Comparison of ENCODE assay signal across 8 cellular contexts in genomic region chr12:120583478-120584030, GRCh38. TPM values are rescaled to one million over a fixed set of nuclear protein-coding genes. Genes with fewer than 3 reads are reported as not detected.
DNase-seq lines count a peak whose midpoint lies in the region; ATAC-seq and TF ChIP-seq lines count a peak whose summit lies in the region.

No MANE protein-coding gene starts in this region.

- H3K4me3 ChIP-seq in MM.1S (ENCODE audit: low read length) (peak overlapping the region; percentile 20; the same call in 1 of the 2 replicates), trophoblast cell (ENCODE audit: low read depth, low read length) (no peak overlapping the region), tibial artery (peak overlapping the region in 1 of 2 donors; percentile 55)

- no peak overlapping the region for H4K8ac ChIP-seq in trophoblast cell (ENCODE audit: low read depth, low read length)

- no peak overlapping the region for H2BK5ac ChIP-seq in trophoblast cell (ENCODE audit: low read depth, low read length, poor library complexity)

- H3K4me2 ChIP-seq in MM.1S (ENCODE audit: low read depth, low read length) = peak overlapping the region; percentile 59
- peak overlapping the region; percentile 38 for H3K4me2 ChIP-seq in trophoblast cell (ENCODE audit: low read length)

- H4K12ac ChIP-seq in trophoblast cell (ENCODE audit: low read depth, low read length) = no peak overlapping the region

- DNase-seq in Daoy (ENCODE audit: low read depth) (peak; percentile 78), MM.1S (peak; percentile 53), SK-N-DZ (ENCODE audit: low spot score) (peak; percentile 61), glomerular visceral epithelial cell (ENCODE audit: extremely low spot score) (peak; percentile 70), trophoblast cell (peak; percentile 47 to 84), tibial artery (peak; percentile 56 to 73)
- peak; percentile 88 for DNase-seq in activated naive CD4-positive, alpha-beta T cell treated with Interleukin-2 at 50 U/mL for 16 hours

- H3K4ac ChIP-seq in trophoblast cell (ENCODE audit: low read depth, low read length) = no peak overlapping the region

- H4K20me1 ChIP-seq in MM.1S (ENCODE audit: insufficient read depth, low read length) = no peaks in the 10 kb centered on the region

- peaks cover 11% of the 10 kb centered on the region; the same call in 1 of the 2 replicates for H3F3A ChIP-seq in MM.1S (ENCODE audit: insufficient read depth, low read length)

- H3K9me2 ChIP-seq in MM.1S (replicated peaks; ENCODE audit: insufficient read depth, low read length) = no peaks in the 10 kb centered on the region

- no peak for ATAC-seq in GM19467 (IDR thresholded peaks at IDR 0.05; ENCODE audit: unreplicated experiment)

- peak overlapping the region; percentile 51 for H2AFZ ChIP-seq in MM.1S (ENCODE audit: low read length)
- H2AFZ ChIP-seq in trophoblast cell (ENCODE audit: insufficient read depth, low read length, poor library complexity) = no peak overlapping the region

- no peaks in the 10 kb centered on the region for H3K36me3 ChIP-seq in MM.1S (replicated peaks; ENCODE audit: insufficient read depth, low read length)
- H3K36me3 ChIP-seq in trophoblast cell (ENCODE audit: control insufficient read depth in 1 of 2, insufficient read depth in 2 of 2, low read length in 2 of 2) = peaks cover 7 to 12% of the 10 kb centered on the region in 2 experiments
- H3K36me3 ChIP-seq in tibial artery = peaks cover under 1 to 15% (median 13%) of the 10 kb centered on the region in 3 donors

- H4K91ac ChIP-seq in trophoblast cell (ENCODE audit: low read depth, low read length) = no peak overlapping the region

- H3K79me1 ChIP-seq in trophoblast cell (ENCODE audit: low read length) = peaks cover 2% of the 10 kb centered on the region

- H2BK120ac ChIP-seq in trophoblast cell (ENCODE audit: insufficient read depth, low read length, poor library complexity) = no peak overlapping the region

- no peak overlapping the region for H3K18ac ChIP-seq in trophoblast cell (ENCODE audit: low read length)

- H3K79me2 ChIP-seq in MM.1S (ENCODE audit: low read length) (no peaks in the 10 kb centered on the region), trophoblast cell (ENCODE audit: control insufficient read depth, insufficient read depth, low read length, poor library complexity) (no peaks in the 10 kb centered on the region)

- 0 out of 2 replicates have a peak, but pooled peaks cover 6% of the 10 kb centered on the region for H3K4me1 ChIP-seq in MM.1S (ENCODE audit: low read length)
- H3K4me1 ChIP-seq in trophoblast cell (ENCODE audit: control insufficient read depth in 1 of 2, insufficient read depth in 2 of 2, low read length in 2 of 2) = peaks cover 2 to 6% of the 10 kb centered on the region in 2 experiments
- H3K4me1 ChIP-seq in tibial artery = peaks cover 0 to 36% (median 22%) of the 10 kb centered on the region in 4 donors

- H3K23ac ChIP-seq in trophoblast cell (ENCODE audit: low read length) = no peak overlapping the region

- H2BK12ac ChIP-seq in trophoblast cell (ENCODE audit: low read length) = no peak overlapping the region

- intact Hi-C loops in tibial artery (cut with DNase I; ENCODE audit: low total_unique reads) = loop anchor here (5.0 to 10.0 kb wide), 5 partner anchors 64 to 521 kb away; partner anchors contain the start of gene UNC119B

- H3K27ac ChIP-seq in MM.1S (ENCODE audit: low read length) (no peak overlapping the region), trophoblast cell (ENCODE audit: low read depth, low read length) (no peak overlapping the region), tibial artery (no peak overlapping the region)

- no peak overlapping the region for H3K14ac ChIP-seq in trophoblast cell (ENCODE audit: low read length)

- no peak overlapping the region for H2AK5ac ChIP-seq in trophoblast cell (ENCODE audit: low read length)

- WGBS in trophoblast cell (ENCODE audit: extremely low coverage, insufficient coverage, insufficient read length) = no CpG with 5 or more reads among the region's 20 CpGs

- no peaks in the 10 kb centered on the region for H3K9me3 ChIP-seq in MM.1S (replicated peaks; ENCODE audit: insufficient read depth, low read length)
- H3K9me3 ChIP-seq in trophoblast cell (ENCODE audit: insufficient read depth, low read depth, low read length) = peaks cover 1% of the 10 kb centered on the region
- H3K9me3 ChIP-seq in tibial artery = no peaks in the 10 kb centered on the region

- H3K9ac ChIP-seq in MM.1S (ENCODE audit: low read length) (no peak overlapping the region), trophoblast cell (ENCODE audit: low read length) (peak overlapping the region; percentile 25)

- H3K27me3 ChIP-seq in MM.1S (replicated peaks; ENCODE audit: insufficient read depth, low read length) (no peaks in the 10 kb centered on the region), trophoblast cell (ENCODE audit: insufficient read depth, low read length) (peaks cover 8% of the 10 kb centered on the region), tibial artery (no peaks in the 10 kb centered on the region)

- TF ChIP-seq CTCF in MM.1S (IDR thresholded peaks at IDR 0.05; ENCODE audit: low read length) (peak; percentile 72), tibial artery (IDR thresholded peaks at IDR 0.05) (peak; percentile 87 to 88)

RNA-seq across cellular contexts. Expression of gene POP5, which starts 2.4 kb away (rescaled TPM):
- total RNA-seq in Daoy (2014; rRNA removed; shearing (Covaris generic)) = 96.2 and 96.8 TPM in 2 replicates
- polyA plus RNA-seq in SK-N-DZ (2014; cell fraction: cytosol; rRNA removed) = 62.1 and 68.6 TPM in 2 replicates
- polyA plus RNA-seq in SK-N-DZ (2014; cell fraction: nucleus; rRNA removed) = 104 and 115 TPM in 2 replicates
- 21.1 and 21.2 TPM in 2 replicates for polyA plus RNA-seq in trophoblast cell (2013)

RNA-seq across cellular contexts. Expression of gene RNF10, which starts 49.4 kb away (rescaled TPM):
- total RNA-seq in Daoy (2014; rRNA removed; shearing (Covaris generic)) = 74.5 and 92.7 TPM in 2 replicates
- 60.2 and 107 TPM in 2 replicates for polyA plus RNA-seq in SK-N-DZ (2014; cell fraction: cytosol; rRNA removed)
- polyA plus RNA-seq in SK-N-DZ (2014; cell fraction: nucleus; rRNA removed) = 85.4 and 91.4 TPM in 2 replicates
- 138 and 143 TPM in 2 replicates for polyA plus RNA-seq in trophoblast cell (2013)

RNA-seq across cellular contexts. Expression of gene COQ5, which starts 54.6 kb away (rescaled TPM):
- 55.1 and 67.4 TPM in 2 replicates for total RNA-seq in Daoy (2014; rRNA removed; shearing (Covaris generic))
- 81.5 and 98.4 TPM in 2 replicates for polyA plus RNA-seq in SK-N-DZ (2014; cell fraction: cytosol; rRNA removed)
- polyA plus RNA-seq in SK-N-DZ (2014; cell fraction: nucleus; rRNA removed) = 60.3 and 76.9 TPM in 2 replicates
- polyA plus RNA-seq in trophoblast cell (2013) = 24.0 and 26.0 TPM in 2 replicates

RNA-seq across cellular contexts. Expression of gene CABP1, which starts 56.9 kb away (rescaled TPM):
- total RNA-seq in Daoy (2014; rRNA removed; shearing (Covaris generic)) = 0.17 TPM in 1 of 2 replicates, not detected in the other
- not detected in 2 replicates for polyA plus RNA-seq in SK-N-DZ (2014; cell fraction: cytosol; rRNA removed)
- 1.2 TPM in 1 of 2 replicates, not detected in the other for polyA plus RNA-seq in SK-N-DZ (2014; cell fraction: nucleus; rRNA removed)
- polyA plus RNA-seq in trophoblast cell (2013) = 0.01 and 0.03 TPM in 2 replicates
